21 cellular contexts compared by ENCODE assay signal in genomic region chrX:96689951-96690350, GRCh38.
"Had no signal": no experiment of that assay in that cellular context is flagged by ENCODE, and none has a peak within 500 bp of the region (broad histone marks: within the 10 kb centered on the region; RNA-seq: fewer than 3 reads in every experiment).

No MANE protein-coding gene starts in this region.

- H3K36me3 Mint-ChIP-seq: natural killer cell had no signal

- H3K27me3 Mint-ChIP-seq: activated CD4-positive, alpha-beta memory T cell treated with anti-CD3 and anti-CD28 coated beads, Interleukin-2, amount 10 ng/mL, durations not matched to agents 7 days and 5 days; activated CD4-positive, alpha-beta T cell treated with anti-CD3 and anti-CD28 coated beads, Interleukin-2, amount 10 ng/mL, durations not matched to agents 24 days and 14 days; activated naive CD4-positive, alpha-beta T cell treated with anti-CD3 and anti-CD28 coated beads, Interleukin-2, amount 10 ng/mL, durations not matched to agents 7 days and 5 days; activated naive CD8-positive, alpha-beta T cell treated with anti-CD3 and anti-CD28 coated beads, Interleukin-2, amount 50 U/mL, for 24 hours; dendritic cell treated with granulocyte-macrophage colony-stimulating factor and Interleukin-4, amounts not matched to agents 40 ng/mL and 50 ng/mL, for 4 days; progenitor cell of endocrine pancreas; type B pancreatic cell had no signal

- H3K4me1 ChIP-seq: vagina had no signal

- H3K27ac Mint-ChIP-seq: activated CD4-positive, alpha-beta memory T cell treated with anti-CD3 and anti-CD28 coated beads, Interleukin-2, amount 10 ng/mL, durations not matched to agents 7 days and 5 days; activated CD4-positive, alpha-beta T cell treated with anti-CD3 and anti-CD28 coated beads, Interleukin-2, amount 10 ng/mL, durations not matched to agents 24 days and 14 days; activated naive CD4-positive, alpha-beta T cell treated with anti-CD3 and anti-CD28 coated beads, Interleukin-2, amount 10 ng/mL, durations not matched to agents 7 days and 5 days; activated naive CD8-positive, alpha-beta T cell treated with anti-CD3 and anti-CD28 coated beads, Interleukin-2, amount 50 U/mL, for 24 hours; dendritic cell treated with granulocyte-macrophage colony-stimulating factor and Interleukin-4, amounts not matched to agents 40 ng/mL and 50 ng/mL, for 4 days; natural killer cell; progenitor cell of endocrine pancreas; T-helper 2 cell treated with Interferon-gamma antibody and Interleukin-4, amounts not matched to agents 5 μg/mL and 100 μg/mL, for 36 hours had no signal

- H3K36me3 ChIP-seq: spleen, thoracic aorta, vagina had no signal

- H3K4me3 ChIP-seq: body of pancreas, spleen, thoracic aorta, vagina had no signal

- DNase-seq: activated CD4-positive, alpha-beta memory T cell treated with anti-CD3 and anti-CD28 coated beads, Interleukin-2, amount 10 ng/mL, durations not matched to agents 7 days and 5 days; activated CD4-positive, alpha-beta T cell treated with anti-CD3 and anti-CD28 coated beads, Interleukin-2, amount 10 ng/mL, durations not matched to agents 24 days and 14 days; activated effector memory CD4-positive, alpha-beta T cell treated with anti-CD3 and anti-CD28 coated beads, Interleukin-2, amount 50 U/mL, for 16 hours; activated naive CD4-positive, alpha-beta T cell treated with anti-CD3 and anti-CD28 coated beads, Interleukin-2, amount 10 ng/mL, durations not matched to agents 7 days and 5 days; activated naive CD8-positive, alpha-beta T cell treated with anti-CD3 and anti-CD28 coated beads, Interleukin-2, amount 50 U/mL, for 24 hours; body of pancreas; effector CD4-positive, alpha-beta T cell; erythroblast; foreskin fibroblast; midbrain; natural killer cell; spleen; stimulated activated CD4-positive, alpha-beta T cell treated with anti-CD3 and anti-CD28 coated beads, Interleukin-4, amount 100 ng/mL, for 24 hours; stimulated activated naive CD4-positive, alpha-beta T cell treated with Interleukin-2 at 50 U/mL for 16 hours had no signal

- H3K27me3 ChIP-seq: body of pancreas, vagina had no signal

- H3K9me3 ChIP-seq: body of pancreas, spleen, thoracic aorta, vagina had no signal

- H3K27ac ChIP-seq: body of pancreas, spleen, thoracic aorta, vagina, VCaP had no signal

- H3K4me3 Mint-ChIP-seq: activated CD4-positive, alpha-beta memory T cell treated with anti-CD3 and anti-CD28 coated beads, Interleukin-2, amount 10 ng/mL, durations not matched to agents 7 days and 5 days; activated CD4-positive, alpha-beta T cell treated with anti-CD3 and anti-CD28 coated beads, Interleukin-2, amount 10 ng/mL, durations not matched to agents 24 days and 14 days; activated naive CD4-positive, alpha-beta T cell treated with anti-CD3 and anti-CD28 coated beads, Interleukin-2, amount 10 ng/mL, durations not matched to agents 7 days and 5 days; activated naive CD8-positive, alpha-beta T cell treated with anti-CD3 and anti-CD28 coated beads, Interleukin-2, amount 50 U/mL, for 24 hours; dendritic cell treated with granulocyte-macrophage colony-stimulating factor and Interleukin-4, amounts not matched to agents 40 ng/mL and 50 ng/mL, for 4 days; natural killer cell; T-helper 2 cell treated with Interferon-gamma antibody and Interleukin-4, amounts not matched to agents 5 μg/mL and 100 μg/mL, for 36 hours; type B pancreatic cell had no signal

- H3K9me3 Mint-ChIP-seq: activated CD4-positive, alpha-beta memory T cell treated with anti-CD3 and anti-CD28 coated beads, Interleukin-2, amount 10 ng/mL, durations not matched to agents 7 days and 5 days; activated CD4-positive, alpha-beta T cell treated with anti-CD3 and anti-CD28 coated beads, Interleukin-2, amount 10 ng/mL, durations not matched to agents 24 days and 14 days; activated naive CD4-positive, alpha-beta T cell treated with anti-CD3 and anti-CD28 coated beads, Interleukin-2, amount 10 ng/mL, durations not matched to agents 7 days and 5 days; activated naive CD8-positive, alpha-beta T cell treated with anti-CD3 and anti-CD28 coated beads, Interleukin-2, amount 50 U/mL, for 24 hours; dendritic cell treated with granulocyte-macrophage colony-stimulating factor and Interleukin-4, amounts not matched to agents 40 ng/mL and 50 ng/mL, for 4 days; natural killer cell; T-helper 2 cell treated with Interferon-gamma antibody and Interleukin-4, amounts not matched to agents 5 μg/mL and 100 μg/mL, for 36 hours; type B pancreatic cell had no signal
